In the genomic region with DNA sequence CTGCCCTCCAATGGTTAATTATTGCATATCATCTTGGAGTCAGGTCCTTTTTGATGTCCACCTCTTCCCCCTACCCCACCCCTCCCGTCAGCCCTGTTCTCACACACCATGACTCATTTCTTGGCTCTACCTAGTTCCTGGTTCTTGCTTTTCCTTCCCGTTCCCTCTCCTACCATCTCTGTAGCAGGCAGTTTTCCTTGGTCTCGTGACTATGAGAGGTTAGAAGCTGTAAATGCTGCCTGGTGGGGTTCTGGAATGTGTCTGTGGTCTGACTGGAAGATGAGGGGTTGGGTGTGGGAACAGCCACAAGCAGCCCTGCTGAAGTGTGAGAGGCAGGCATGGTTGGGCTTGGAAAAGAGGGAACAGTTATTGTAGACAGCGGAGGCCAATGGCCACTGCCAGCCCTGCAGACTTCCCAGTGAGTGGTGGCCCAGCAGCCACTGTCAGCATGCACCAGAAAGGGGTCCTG, we compare ENCODE assay signal across 1 cellular context.
A peak's percentile ranks its signal among the peaks of the same experiment; 100 is the strongest.
TF ChIP-seq lines count a peak whose summit lies in the region.

No MANE protein-coding gene starts in this region.

TF ChIP-seq in HEK293, 187 proteins besides CTCF, POLR2A, EP300 and RAD21 (continued from another document and continues in another):
- TF ChIP-seq, protein P1, sequence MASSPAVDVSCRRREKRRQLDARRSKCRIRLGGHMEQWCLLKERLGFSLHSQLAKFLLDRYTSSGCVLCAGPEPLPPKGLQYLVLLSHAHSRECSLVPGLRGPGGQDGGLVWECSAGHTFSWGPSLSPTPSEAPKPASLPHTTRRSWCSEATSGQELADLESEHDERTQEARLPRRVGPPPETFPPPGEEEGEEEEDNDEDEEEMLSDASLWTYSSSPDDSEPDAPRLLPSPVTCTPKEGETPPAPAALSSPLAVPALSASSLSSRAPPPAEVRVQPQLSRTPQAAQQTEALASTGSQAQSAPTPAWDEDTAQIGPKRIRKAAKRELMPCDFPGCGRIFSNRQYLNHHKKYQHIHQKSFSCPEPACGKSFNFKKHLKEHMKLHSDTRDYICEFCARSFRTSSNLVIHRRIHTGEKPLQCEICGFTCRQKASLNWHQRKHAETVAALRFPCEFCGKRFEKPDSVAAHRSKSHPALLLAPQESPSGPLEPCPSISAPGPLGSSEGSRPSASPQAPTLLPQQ (tag by site-specific recombination; IDR thresholded peaks at IDR 0.05), result no peak
- TF ChIP-seq ZNF600 (tag by site-specific recombination; IDR thresholded peaks at IDR 0.05) (peak; percentile 79), ZNF274 (IDR thresholded peaks at IDR 0.05; ENCODE audit: low read length) (no peak), ZNF274 (tag by site-specific recombination; IDR thresholded peaks at IDR 0.05; ENCODE audit: borderline replicate concordance) (no peak), SCRT2 (tag by site-specific recombination; IDR thresholded peaks at IDR 0.05) (no peak), ZFP37 (tag by site-specific recombination; IDR thresholded peaks at IDR 0.05) (peak; percentile 59; the same call in 1 of the 2 replicates), ZNF366 (tag by site-specific recombination; conservative IDR thresholded peaks at IDR 0.05) (0 out of 2 replicates have a peak, but pooled peaks have one; percentile 26), ZNF37A (tag by site-specific recombination; IDR thresholded peaks at IDR 0.05) (no peak), ZBTB48 (tag by site-specific recombination; IDR thresholded peaks at IDR 0.05) (no peak), ZNF660 (tag by site-specific recombination; IDR thresholded peaks at IDR 0.05) (0 out of 2 replicates have a peak, but pooled peaks have one; percentile 48), HOXD13 (CRISPR knock-in tag; IDR thresholded peaks at IDR 0.05; ENCODE audit: borderline replicate concordance) (no peak), GLI4 (tag by site-specific recombination; IDR thresholded peaks at IDR 0.05) (no peak), ZBTB17 (tag by site-specific recombination; IDR thresholded peaks at IDR 0.05) (no peak), ZBTB21 (tag by site-specific recombination; IDR thresholded peaks at IDR 0.05) (peak; percentile 35; the same call in 1 of the 2 replicates), KLF1 (tag by site-specific recombination; IDR thresholded peaks at IDR 0.05) (no peak), ZNF843 (tag by site-specific recombination; IDR thresholded peaks at IDR 0.05) (no peak), ZNF157 (tag by site-specific recombination; IDR thresholded peaks at IDR 0.05) (no peak), ZFHX2 (tag by site-specific recombination; conservative IDR thresholded peaks at IDR 0.05) (no peak)
- TF ChIP-seq, protein P2, sequence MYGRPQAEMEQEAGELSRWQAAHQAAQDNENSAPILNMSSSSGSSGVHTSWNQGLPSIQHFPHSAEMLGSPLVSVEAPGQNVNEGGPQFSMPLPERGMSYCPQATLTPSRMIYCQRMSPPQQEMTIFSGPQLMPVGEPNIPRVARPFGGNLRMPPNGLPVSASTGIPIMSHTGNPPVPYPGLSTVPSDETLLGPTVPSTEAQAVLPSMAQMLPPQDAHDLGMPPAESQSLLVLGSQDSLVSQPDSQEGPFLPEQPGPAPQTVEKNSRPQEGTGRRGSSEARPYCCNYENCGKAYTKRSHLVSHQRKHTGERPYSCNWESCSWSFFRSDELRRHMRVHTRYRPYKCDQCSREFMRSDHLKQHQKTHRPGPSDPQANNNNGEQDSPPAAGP (tag by site-specific recombination; IDR thresholded peaks at IDR 0.05), result no peak
- TF ChIP-seq, protein P3, sequence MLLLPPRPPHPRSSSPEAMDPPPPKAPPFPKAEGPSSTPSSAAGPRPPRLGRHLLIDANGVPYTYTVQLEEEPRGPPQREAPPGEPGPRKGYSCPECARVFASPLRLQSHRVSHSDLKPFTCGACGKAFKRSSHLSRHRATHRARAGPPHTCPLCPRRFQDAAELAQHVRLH (tag by site-specific recombination; IDR thresholded peaks at IDR 0.05), result no peak
- TF ChIP-seq, protein P4, sequence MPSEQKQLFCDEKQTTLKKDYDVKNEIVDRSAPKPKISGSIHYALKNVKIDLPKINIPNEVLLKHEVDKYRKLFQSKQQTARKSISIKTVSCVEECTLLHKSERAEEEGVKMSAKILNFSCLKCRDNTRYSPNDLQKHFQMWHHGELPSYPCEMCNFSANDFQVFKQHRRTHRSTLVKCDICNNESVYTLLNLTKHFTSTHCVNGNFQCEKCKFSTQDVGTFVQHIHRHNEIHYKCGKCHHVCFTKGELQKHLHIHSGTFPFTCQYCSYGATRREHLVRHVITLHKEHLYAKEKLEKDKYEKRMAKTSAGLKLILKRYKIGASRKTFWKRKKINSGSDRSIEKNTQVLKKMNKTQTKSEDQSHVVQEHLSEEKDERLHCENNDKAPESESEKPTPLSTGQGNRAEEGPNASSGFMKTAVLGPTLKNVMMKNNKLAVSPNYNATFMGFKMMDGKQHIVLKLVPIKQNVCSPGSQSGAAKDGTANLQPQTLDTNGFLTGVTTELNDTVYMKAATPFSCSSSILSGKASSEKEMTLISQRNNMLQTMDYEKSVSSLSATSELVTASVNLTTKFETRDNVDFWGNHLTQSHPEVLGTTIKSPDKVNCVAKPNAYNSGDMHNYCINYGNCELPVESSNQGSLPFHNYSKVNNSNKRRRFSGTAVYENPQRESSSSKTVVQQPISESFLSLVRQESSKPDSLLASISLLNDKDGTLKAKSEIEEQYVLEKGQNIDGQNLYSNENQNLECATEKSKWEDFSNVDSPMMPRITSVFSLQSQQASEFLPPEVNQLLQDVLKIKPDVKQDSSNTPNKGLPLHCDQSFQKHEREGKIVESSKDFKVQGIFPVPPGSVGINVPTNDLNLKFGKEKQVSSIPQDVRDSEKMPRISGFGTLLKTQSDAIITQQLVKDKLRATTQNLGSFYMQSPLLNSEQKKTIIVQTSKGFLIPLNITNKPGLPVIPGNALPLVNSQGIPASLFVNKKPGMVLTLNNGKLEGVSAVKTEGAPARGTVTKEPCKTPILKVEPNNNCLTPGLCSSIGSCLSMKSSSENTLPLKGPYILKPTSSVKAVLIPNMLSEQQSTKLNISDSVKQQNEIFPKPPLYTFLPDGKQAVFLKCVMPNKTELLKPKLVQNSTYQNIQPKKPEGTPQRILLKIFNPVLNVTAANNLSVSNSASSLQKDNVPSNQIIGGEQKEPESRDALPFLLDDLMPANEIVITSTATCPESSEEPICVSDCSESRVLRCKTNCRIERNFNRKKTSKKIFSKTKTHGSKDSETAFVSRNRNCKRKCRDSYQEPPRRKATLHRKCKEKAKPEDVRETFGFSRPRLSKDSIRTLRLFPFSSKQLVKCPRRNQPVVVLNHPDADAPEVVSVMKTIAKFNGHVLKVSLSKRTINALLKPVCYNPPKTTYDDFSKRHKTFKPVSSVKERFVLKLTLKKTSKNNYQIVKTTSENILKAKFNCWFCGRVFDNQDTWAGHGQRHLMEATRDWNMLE (tag by site-specific recombination; conservative IDR thresholded peaks at IDR 0.05; ENCODE audit: low read depth), result no peak
- TF ChIP-seq, protein P5, sequence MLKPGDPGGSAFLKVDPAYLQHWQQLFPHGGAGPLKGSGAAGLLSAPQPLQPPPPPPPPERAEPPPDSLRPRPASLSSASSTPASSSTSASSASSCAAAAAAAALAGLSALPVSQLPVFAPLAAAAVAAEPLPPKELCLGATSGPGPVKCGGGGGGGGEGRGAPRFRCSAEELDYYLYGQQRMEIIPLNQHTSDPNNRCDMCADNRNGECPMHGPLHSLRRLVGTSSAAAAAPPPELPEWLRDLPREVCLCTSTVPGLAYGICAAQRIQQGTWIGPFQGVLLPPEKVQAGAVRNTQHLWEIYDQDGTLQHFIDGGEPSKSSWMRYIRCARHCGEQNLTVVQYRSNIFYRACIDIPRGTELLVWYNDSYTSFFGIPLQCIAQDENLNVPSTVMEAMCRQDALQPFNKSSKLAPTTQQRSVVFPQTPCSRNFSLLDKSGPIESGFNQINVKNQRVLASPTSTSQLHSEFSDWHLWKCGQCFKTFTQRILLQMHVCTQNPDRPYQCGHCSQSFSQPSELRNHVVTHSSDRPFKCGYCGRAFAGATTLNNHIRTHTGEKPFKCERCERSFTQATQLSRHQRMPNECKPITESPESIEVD (tag by site-specific recombination; IDR thresholded peaks at IDR 0.05), result no peak
- TF ChIP-seq, protein P6, sequence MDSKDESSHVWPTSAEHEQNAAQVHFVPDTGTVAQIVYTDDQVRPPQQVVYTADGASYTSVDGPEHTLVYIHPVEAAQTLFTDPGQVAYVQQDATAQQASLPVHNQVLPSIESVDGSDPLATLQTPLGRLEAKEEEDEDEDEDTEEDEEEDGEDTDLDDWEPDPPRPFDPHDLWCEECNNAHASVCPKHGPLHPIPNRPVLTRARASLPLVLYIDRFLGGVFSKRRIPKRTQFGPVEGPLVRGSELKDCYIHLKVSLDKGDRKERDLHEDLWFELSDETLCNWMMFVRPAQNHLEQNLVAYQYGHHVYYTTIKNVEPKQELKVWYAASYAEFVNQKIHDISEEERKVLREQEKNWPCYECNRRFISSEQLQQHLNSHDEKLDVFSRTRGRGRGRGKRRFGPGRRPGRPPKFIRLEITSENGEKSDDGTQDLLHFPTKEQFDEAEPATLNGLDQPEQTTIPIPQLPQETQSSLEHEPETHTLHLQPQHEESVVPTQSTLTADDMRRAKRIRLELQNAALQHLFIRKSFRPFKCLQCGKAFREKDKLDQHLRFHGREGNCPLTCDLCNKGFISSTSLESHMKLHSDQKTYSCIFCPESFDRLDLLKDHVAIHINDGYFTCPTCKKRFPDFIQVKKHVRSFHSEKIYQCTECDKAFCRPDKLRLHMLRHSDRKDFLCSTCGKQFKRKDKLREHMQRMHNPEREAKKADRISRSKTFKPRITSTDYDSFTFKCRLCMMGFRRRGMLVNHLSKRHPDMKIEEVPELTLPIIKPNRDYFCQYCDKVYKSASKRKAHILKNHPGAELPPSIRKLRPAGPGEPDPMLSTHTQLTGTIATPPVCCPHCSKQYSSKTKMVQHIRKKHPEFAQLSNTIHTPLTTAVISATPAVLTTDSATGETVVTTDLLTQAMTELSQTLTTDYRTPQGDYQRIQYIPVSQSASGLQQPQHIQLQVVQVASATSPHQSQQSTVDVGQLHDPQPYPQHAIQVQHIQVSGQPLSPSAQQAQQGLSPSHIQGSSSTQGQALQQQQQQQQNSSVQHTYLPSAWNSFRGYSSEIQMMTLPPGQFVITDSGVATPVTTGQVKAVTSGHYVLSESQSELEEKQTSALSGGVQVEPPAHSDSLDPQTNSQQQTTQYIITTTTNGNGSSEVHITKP (tag by site-specific recombination; IDR thresholded peaks at IDR 0.05), result no peak
- TF ChIP-seq, protein P7, sequence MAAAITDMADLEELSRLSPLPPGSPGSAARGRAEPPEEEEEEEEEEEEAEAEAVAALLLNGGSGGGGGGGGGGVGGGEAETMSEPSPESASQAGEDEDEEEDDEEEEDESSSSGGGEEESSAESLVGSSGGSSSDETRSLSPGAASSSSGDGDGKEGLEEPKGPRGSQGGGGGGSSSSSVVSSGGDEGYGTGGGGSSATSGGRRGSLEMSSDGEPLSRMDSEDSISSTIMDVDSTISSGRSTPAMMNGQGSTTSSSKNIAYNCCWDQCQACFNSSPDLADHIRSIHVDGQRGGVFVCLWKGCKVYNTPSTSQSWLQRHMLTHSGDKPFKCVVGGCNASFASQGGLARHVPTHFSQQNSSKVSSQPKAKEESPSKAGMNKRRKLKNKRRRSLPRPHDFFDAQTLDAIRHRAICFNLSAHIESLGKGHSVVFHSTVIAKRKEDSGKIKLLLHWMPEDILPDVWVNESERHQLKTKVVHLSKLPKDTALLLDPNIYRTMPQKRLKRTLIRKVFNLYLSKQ (tag by site-specific recombination; IDR thresholded peaks at IDR 0.05; ENCODE audit: borderline replicate concordance), result no peak
- TF ChIP-seq, protein P8, sequence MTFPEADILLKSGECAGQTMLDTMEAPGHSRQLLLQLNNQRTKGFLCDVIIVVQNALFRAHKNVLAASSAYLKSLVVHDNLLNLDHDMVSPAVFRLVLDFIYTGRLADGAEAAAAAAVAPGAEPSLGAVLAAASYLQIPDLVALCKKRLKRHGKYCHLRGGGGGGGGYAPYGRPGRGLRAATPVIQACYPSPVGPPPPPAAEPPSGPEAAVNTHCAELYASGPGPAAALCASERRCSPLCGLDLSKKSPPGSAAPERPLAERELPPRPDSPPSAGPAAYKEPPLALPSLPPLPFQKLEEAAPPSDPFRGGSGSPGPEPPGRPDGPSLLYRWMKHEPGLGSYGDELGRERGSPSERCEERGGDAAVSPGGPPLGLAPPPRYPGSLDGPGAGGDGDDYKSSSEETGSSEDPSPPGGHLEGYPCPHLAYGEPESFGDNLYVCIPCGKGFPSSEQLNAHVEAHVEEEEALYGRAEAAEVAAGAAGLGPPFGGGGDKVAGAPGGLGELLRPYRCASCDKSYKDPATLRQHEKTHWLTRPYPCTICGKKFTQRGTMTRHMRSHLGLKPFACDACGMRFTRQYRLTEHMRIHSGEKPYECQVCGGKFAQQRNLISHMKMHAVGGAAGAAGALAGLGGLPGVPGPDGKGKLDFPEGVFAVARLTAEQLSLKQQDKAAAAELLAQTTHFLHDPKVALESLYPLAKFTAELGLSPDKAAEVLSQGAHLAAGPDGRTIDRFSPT (tag by site-specific recombination; IDR thresholded peaks at IDR 0.05), result peak; percentile 46; the same call in 1 of the 2 replicates
- TF ChIP-seq, protein P9, sequence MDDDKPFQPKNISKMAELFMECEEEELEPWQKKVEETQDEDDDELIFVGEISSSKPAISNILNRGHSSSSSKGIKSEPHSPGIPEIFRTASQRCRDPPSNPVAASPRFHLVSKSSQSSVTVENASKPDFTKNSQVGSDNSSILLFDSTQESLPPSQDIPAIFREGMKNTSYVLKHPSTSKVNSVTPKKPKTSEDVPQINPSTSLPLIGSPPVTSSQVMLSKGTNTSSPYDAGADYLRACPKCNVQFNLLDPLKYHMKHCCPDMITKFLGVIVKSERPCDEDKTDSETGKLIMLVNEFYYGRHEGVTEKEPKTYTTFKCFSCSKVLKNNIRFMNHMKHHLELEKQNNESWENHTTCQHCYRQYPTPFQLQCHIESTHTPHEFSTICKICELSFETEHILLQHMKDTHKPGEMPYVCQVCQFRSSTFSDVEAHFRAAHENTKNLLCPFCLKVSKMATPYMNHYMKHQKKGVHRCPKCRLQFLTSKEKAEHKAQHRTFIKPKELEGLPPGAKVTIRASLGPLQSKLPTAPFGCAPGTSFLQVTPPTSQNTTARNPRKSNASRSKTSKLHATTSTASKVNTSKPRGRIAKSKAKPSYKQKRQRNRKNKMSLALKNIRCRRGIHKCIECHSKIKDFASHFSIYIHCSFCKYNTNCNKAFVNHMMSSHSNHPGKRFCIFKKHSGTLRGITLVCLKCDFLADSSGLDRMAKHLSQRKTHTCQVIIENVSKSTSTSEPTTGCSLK (tag by site-specific recombination; IDR thresholded peaks at IDR 0.05), result no peak
- TF ChIP-seq, protein P10, sequence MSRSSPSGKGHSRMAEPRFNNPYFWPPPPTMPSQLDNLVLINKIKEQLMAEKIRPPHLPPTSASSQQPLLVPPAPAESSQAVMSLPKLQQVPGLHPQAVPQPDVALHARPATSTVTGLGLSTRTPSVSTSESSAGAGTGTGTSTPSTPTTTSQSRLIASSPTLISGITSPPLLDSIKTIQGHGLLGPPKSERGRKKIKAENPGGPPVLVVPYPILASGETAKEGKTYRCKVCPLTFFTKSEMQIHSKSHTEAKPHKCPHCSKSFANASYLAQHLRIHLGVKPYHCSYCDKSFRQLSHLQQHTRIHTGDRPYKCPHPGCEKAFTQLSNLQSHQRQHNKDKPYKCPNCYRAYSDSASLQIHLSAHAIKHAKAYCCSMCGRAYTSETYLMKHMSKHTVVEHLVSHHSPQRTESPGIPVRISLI (tag by site-specific recombination; IDR thresholded peaks at IDR 0.05), result no peak
